Comparison of ENCODE assay signal across 1 cellular context in the genomic region with DNA sequence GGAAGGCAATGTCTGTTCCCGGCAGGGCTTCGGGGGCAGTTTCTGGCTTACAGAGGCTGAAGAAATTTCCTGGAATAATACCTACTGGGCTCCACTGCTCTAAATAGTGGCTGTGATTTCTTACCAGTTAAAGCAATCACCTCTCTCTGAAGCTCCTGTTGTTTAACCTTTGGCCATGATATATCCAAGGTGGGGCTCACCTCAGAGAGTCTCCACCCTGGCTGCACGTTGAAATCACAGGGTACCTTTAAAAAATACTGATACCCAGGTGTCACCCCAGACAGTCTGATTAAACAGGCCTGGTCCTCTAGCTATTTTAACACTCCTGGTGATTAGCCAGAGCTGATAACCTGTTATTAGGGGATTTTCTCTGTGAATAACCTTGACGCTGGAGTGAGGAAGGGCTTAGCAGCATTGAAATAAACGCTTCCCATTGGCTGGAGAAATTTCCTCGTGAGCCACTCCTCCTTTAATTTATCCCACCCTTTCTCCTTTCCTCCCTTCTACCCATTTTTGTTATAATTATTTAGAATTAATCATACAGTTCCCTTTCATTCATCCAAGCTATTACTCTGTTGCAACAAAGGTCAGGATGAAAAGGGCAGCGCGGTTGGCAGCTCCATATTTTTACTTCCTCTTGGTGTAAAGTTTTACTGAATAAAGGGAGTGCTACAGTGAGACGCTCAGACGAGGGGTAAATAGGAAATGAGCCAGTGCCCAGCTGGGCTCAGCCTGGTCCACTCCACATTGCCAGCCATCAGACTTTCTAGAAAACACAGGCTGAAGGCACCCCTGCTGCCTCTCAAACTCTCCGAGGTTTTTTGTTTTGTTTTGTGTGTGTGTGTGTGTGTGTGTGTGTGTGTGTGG.
TF ChIP-seq lines count a peak whose summit lies in the region.

No MANE protein-coding gene starts in this region.

TF ChIP-seq in HepG2, 621 proteins besides CTCF, POLR2A, EP300 and RAD21:
- no peak for TF ChIP-seq ZNF326 (CRISPR knock-in tag; IDR thresholded peaks at IDR 0.05; ENCODE audit: borderline replicate concordance)
- TF ChIP-seq ZNF101 (CRISPR knock-in tag; IDR thresholded peaks at IDR 0.05; ENCODE audit: borderline replicate concordance, low read depth), result no peak
- TF ChIP-seq YY1 (IDR thresholded peaks at IDR 0.05; ENCODE audit: insufficient read depth, insufficient replicate concordance, low read depth, low read length), result no peak
- no peak for TF ChIP-seq XRCC5 (optimal IDR thresholded peaks at IDR 0.05; ENCODE audit: low read length)
- TF ChIP-seq, protein P1, sequence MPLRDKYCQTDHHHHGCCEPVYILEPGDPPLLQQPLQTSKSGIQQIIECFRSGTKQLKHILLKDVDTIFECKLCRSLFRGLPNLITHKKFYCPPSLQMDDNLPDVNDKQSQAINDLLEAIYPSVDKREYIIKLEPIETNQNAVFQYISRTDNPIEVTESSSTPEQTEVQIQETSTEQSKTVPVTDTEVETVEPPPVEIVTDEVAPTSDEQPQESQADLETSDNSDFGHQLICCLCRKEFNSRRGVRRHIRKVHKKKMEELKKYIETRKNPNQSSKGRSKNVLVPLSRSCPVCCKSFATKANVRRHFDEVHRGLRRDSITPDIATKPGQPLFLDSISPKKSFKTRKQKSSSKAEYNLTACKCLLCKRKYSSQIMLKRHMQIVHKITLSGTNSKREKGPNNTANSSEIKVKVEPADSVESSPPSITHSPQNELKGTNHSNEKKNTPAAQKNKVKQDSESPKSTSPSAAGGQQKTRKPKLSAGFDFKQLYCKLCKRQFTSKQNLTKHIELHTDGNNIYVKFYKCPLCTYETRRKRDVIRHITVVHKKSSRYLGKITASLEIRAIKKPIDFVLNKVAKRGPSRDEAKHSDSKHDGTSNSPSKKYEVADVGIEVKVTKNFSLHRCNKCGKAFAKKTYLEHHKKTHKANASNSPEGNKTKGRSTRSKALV (CRISPR knock-in tag; IDR thresholded peaks at IDR 0.05), result no peak
- TF ChIP-seq MBNL3 (CRISPR knock-in tag; conservative IDR thresholded peaks at IDR 0.05), result no peak
- TF ChIP-seq ZNF24 (IDR thresholded peaks at IDR 0.05), result no peak
- TF ChIP-seq PAX8 (CRISPR knock-in tag; IDR thresholded peaks at IDR 0.05; ENCODE audit: borderline replicate concordance), result no peak
- TF ChIP-seq GATA4 (IDR thresholded peaks at IDR 0.05; ENCODE audit: borderline replicate concordance, low read depth), result no peak
- TF ChIP-seq ZNF460 (CRISPR knock-in tag; IDR thresholded peaks at IDR 0.05; ENCODE audit: borderline replicate concordance), result no peak
- no peak for TF ChIP-seq MIXL1 (CRISPR knock-in tag; IDR thresholded peaks at IDR 0.05)
- no peak for TF ChIP-seq ZNF329 (CRISPR knock-in tag; IDR thresholded peaks at IDR 0.05; ENCODE audit: low read depth)
- TF ChIP-seq, protein P2, sequence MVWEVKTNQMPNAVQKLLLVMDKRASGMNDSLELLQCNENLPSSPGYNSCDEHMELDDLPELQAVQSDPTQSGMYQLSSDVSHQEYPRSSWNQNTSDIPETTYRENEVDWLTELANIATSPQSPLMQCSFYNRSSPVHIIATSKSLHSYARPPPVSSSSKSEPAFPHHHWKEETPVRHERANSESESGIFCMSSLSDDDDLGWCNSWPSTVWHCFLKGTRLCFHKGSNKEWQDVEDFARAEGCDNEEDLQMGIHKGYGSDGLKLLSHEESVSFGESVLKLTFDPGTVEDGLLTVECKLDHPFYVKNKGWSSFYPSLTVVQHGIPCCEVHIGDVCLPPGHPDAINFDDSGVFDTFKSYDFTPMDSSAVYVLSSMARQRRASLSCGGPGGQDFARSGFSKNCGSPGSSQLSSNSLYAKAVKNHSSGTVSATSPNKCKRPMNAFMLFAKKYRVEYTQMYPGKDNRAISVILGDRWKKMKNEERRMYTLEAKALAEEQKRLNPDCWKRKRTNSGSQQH (CRISPR knock-in tag; IDR thresholded peaks at IDR 0.05; ENCODE audit: low read depth), result no peak
- TF ChIP-seq MEIS1 (CRISPR knock-in tag; IDR thresholded peaks at IDR 0.05; ENCODE audit: borderline replicate concordance), result no peak
